7 cellular contexts compared by ENCODE assay signal in genomic region chr7:56051339-56052191, GRCh38. TPM values are rescaled to one million over a fixed set of nuclear protein-coding genes. Genes with fewer than 3 reads are reported as not detected.
DNase-seq lines count a peak whose midpoint lies in the region; ATAC-seq, FAIRE-seq and TF ChIP-seq lines count a peak whose summit lies in the region.

Gene CCT6A, plus strand, starts transcription at chr7:56051765. Its CDS starts 84 bp downstream, at chr7:56051849.
Gene PSPH, minus strand, starts transcription at chr7:56051444. Its CDS starts 30,232 bp downstream, at chr7:56021212.

- H3K4me1 Mint-ChIP-seq in astrocyte (ENCODE audit: low read depth, unreplicated experiment), result peaks cover 37% of the 10 kb centered on the region

- H3K4me2 ChIP-seq in astrocyte (ENCODE audit: low read length), result peak within 1 kb of the TSS; percentile 92

- peak; percentile 90 for ATAC-seq in GM18505 (IDR thresholded peaks at IDR 0.05; ENCODE audit: unreplicated experiment)
- peak; percentile 94 for ATAC-seq in HG02973 (IDR thresholded peaks at IDR 0.05; ENCODE audit: unreplicated experiment)

- H3K36me3 Mint-ChIP-seq in astrocyte (ENCODE audit: low read depth, unreplicated experiment), result peaks cover 11% of the 10 kb centered on the region

- peaks cover 63% of the 10 kb centered on the region for H3K79me2 ChIP-seq in astrocyte (ENCODE audit: insufficient read depth, low read length)

- DNase-seq in NCI-H2029 (lab: John Stamatoyannopoulos, UW) (peak; percentile 97), T-helper 22 cell (ENCODE audit: low read depth) (peak; percentile 89), astrocyte (ENCODE audit: low read depth) (peak; percentile 97), hepatic stellate cell (ENCODE audit: low spot score) (peak; percentile 95), renal cortical epithelial cell (ENCODE audit: low read depth) (peak; percentile 93)

- peaks cover 30% of the 10 kb centered on the region for H4K20me1 ChIP-seq in astrocyte (ENCODE audit: insufficient read depth, low read length)

- H3K27me3 ChIP-seq in astrocyte (ENCODE audit: insufficient read depth, low read length), result no peaks in the 10 kb centered on the region

- H3K9me3 Mint-ChIP-seq in astrocyte (ENCODE audit: unreplicated experiment), result no peaks in the 10 kb centered on the region

- H2AFZ ChIP-seq in astrocyte (ENCODE audit: low read depth, low read length), result peak within 1 kb of the TSS; percentile 87

- peaks cover 30% of the 10 kb centered on the region for H3K36me3 ChIP-seq in astrocyte (ENCODE audit: insufficient read depth, low read length)

- no peaks in the 10 kb centered on the region for H3K9me3 ChIP-seq in astrocyte (ENCODE audit: insufficient read depth, low read depth, low read length)

- TF ChIP-seq CTCF in astrocyte (IDR thresholded peaks at IDR 0.05; ENCODE audit: insufficient read depth, low read depth, low read length), result no peak

- H3K27ac Mint-ChIP-seq in astrocyte (ENCODE audit: unreplicated experiment), result peak within 1 kb of the TSS; percentile 98

- H3K4me3 Mint-ChIP-seq in astrocyte (ENCODE audit: unreplicated experiment), result peak within 1 kb of the TSS; percentile 99

- peak; percentile 89 for TF ChIP-seq POLR2A in GM18505 (IDR thresholded peaks at IDR 0.05; ENCODE audit: borderline replicate concordance, extremely low read depth, insufficient read depth, insufficient read length)

- FAIRE-seq in astrocyte (lab: Jason Lieb, UNC), result no peak

- peak within 1 kb of the TSS; percentile 94 for H3K4me3 ChIP-seq in astrocyte (ENCODE audit: insufficient read depth, low read depth, low read length)

- H3K9ac ChIP-seq in astrocyte (ENCODE audit: low read length), result peak within 1 kb of the TSS; percentile 98

- no peaks in the 10 kb centered on the region for H3K27me3 Mint-ChIP-seq in astrocyte (ENCODE audit: low read depth, unreplicated experiment)

- peak within 1 kb of the TSS; percentile 93 for H3K27ac ChIP-seq in astrocyte (ENCODE audit: low read depth, low read length)

- H3K4me1 ChIP-seq in astrocyte (ENCODE audit: insufficient read depth, low read length), result peaks cover 21% of the 10 kb centered on the region

RNA-seq across cellular contexts. Expression of gene CCT6A, which starts in this region (rescaled TPM):
- total RNA-seq in astrocyte (160 and 180 TPM in 2 replicates), renal cortical epithelial cell (184 and 264 TPM in 2 replicates)

RNA-seq across cellular contexts. Expression of gene PSPH, which starts in this region (rescaled TPM):
- 69.2 and 72.7 TPM in 2 replicates for total RNA-seq in astrocyte
- total RNA-seq in renal cortical epithelial cell, result 42.7 and 90.6 TPM in 2 replicates

Comparison
In these comparisons a context has a peak if more than half of its experiments do, and no peak if none do; other contexts are left out.
1. Peak in every context shown above with its lines: DNase-seq, ATAC-seq, H3K4me3 ChIP-seq and H3K27ac ChIP-seq.